In the genomic region with DNA sequence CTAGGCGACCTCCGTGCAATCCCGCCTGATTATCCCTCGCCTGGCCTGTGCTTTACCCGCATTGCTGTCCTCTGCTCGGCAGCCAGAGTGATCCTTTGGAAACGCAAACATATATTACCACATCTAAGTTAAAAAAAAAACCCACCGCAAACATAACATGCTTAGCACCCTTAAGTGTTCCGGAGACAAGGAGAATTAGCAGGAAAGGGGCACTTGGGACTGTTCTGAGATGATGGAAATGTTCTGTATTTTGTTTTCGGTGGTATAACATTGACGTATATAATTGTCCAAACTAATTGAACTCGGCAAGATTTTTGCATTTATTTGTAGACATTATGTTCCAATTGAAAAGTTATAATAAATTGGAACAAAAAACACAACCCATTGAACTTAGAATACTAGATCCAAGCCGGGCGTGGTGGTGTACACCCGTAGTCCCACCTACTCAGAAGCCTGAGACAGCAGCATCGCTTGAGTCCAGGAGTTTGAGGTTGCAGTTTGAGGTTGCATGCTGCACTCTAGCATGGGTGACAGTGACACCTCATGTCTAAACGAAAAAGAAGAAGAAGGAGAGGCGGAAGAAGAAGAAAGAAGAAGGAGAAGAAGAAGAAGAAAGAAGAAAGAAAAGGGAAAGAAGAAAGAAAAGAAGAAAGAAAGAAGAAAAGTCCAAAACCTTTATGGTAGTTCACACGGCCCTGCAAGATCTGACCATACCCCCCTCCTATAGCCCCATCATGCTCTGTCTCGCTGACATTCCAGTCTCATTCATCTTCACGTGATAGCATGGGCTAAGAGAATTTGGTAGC, we compare ENCODE assay signal across 8 cellular contexts. TPM values are rescaled to one million over a fixed set of nuclear protein-coding genes. Genes with fewer than 3 reads are reported as not detected.
DNase-seq lines count a peak whose midpoint lies in the region; ATAC-seq, FAIRE-seq and TF ChIP-seq lines count a peak whose summit lies in the region.

No MANE protein-coding gene starts in this region.

- no peak for TF ChIP-seq CTCF in activated B cell treated with CpG ODN at 0.5 μM for 24 hours (IDR thresholded peaks at IDR 0.05)
- TF ChIP-seq CTCF in keratinocyte (optimal IDR thresholded peaks at IDR 0.05 in 1 of 3, IDR thresholded peaks at IDR 0.05 in 1 of 3, conservative IDR thresholded peaks at IDR 0.05 in 1 of 3; ENCODE audit: extremely low read depth in 1 of 3, insufficient read depth in 2 of 3, low read length in 3 of 3) = no peak
- no peak for TF ChIP-seq CTCF in tibial artery (IDR thresholded peaks at IDR 0.05)

- POLR2A ChIA-PET in activated B cell treated with CpG ODN at 0.5 μM for 24 hours (lab: Charles Lee) = interaction anchor here (1.0 to 2.4 kb wide), 7 partner anchors 45 to 244 kb away, joined by 3 to 20 read pairs (median 10); partner anchors contain the start of genes ACO2, DESI1, PHF5A and PMM1

- H3K4me1 ChIP-seq in keratinocyte (ENCODE audit: control insufficient read depth, extremely low read depth, insufficient read depth, low read length) = peaks cover 9% of the 10 kb centered on the region
- H3K4me1 ChIP-seq in tibial artery = peaks cover 0 to 35% (median 20%) of the 10 kb centered on the region in 4 donors

- no peak overlapping the region for H3K27ac ChIP-seq in keratinocyte (ENCODE audit: control insufficient read depth, insufficient read depth, low read length)
- H3K27ac ChIP-seq in tibial artery = peak overlapping the region; percentile 90 to 95

- H3K4me2 ChIP-seq in keratinocyte (ENCODE audit: control insufficient read depth, extremely low read depth, insufficient read depth, low read depth, low read length) = peak overlapping the region; percentile 95

- peak overlapping the region; percentile 99 for H3K27ac Mint-ChIP-seq in activated naive CD4-positive, alpha-beta T cell treated with anti-CD3 and anti-CD28 coated beads, Interleukin-2, amount 50 U/mL, for 24 hours
- H3K27ac Mint-ChIP-seq in activated B cell treated with CpG ODN at 0.5 μM for 24 hours = peak overlapping the region; percentile 86

- no peaks in the 10 kb centered on the region for H3K9me3 Mint-ChIP-seq in activated naive CD4-positive, alpha-beta T cell treated with anti-CD3 and anti-CD28 coated beads, Interleukin-2, amount 50 U/mL, for 24 hours
- no peaks in the 10 kb centered on the region for H3K9me3 Mint-ChIP-seq in activated B cell treated with CpG ODN at 0.5 μM for 24 hours

- H3K4me3 ChIP-seq in keratinocyte (ENCODE audit: control insufficient read depth in 2 of 3, extremely low read depth in 1 of 3, insufficient read depth in 2 of 3, low read depth in 1 of 3, low read length in 3 of 3) = peak overlapping the region; percentile 58 to 91 (median 65)
- peak overlapping the region; percentile 81 to 95 for H3K4me3 ChIP-seq in tibial artery

- peaks cover 4% of the 10 kb centered on the region for H4K20me1 ChIP-seq in keratinocyte (ENCODE audit: control insufficient read depth, extremely low read depth, insufficient read depth, low read length)

- H3K4me3 Mint-ChIP-seq in activated naive CD4-positive, alpha-beta T cell treated with anti-CD3 and anti-CD28 coated beads, Interleukin-2, amount 50 U/mL, for 24 hours = peak overlapping the region; percentile 95
- H3K4me3 Mint-ChIP-seq in activated B cell treated with CpG ODN at 0.5 μM for 24 hours = peak overlapping the region; percentile 96

- no peak for DNase-seq in activated naive CD4-positive, alpha-beta T cell (lab: John Stamatoyannopoulos, UW)
- DNase-seq in activated B cell treated with CpG ODN at 0.5 μM for 24 hours (no peak), keratinocyte (ENCODE audit: low read depth, low spot score) (no peak), tibial artery (no peak)
- DNase-seq in activated effector memory CD4-positive, alpha-beta T cell treated with anti-CD3 and anti-CD28 coated beads, Interleukin-2, amount 50 U/mL, for 16 hours = no peak

- H3K36me3 Mint-ChIP-seq in activated naive CD4-positive, alpha-beta T cell treated with anti-CD3 and anti-CD28 coated beads, Interleukin-2, amount 50 U/mL, for 24 hours = peaks cover 7% of the 10 kb centered on the region
- peaks cover 10% of the 10 kb centered on the region for H3K36me3 Mint-ChIP-seq in activated B cell treated with CpG ODN at 0.5 μM for 24 hours (ENCODE audit: low read depth)

- dilution Hi-C loops in keratinocyte (cut with MboI; ENCODE audit: extremely low pct_ligation_motif_present, low sequenced_read_pairs) = no loop called here

- H3K9me1 ChIP-seq in keratinocyte (ENCODE audit: control insufficient read depth, extremely low read depth, insufficient read depth, low read length) = peaks cover 2% of the 10 kb centered on the region

- no peak for FAIRE-seq in keratinocyte (lab: Jason Lieb, UNC)

- H3K27me3 ChIP-seq in keratinocyte (ENCODE audit: control insufficient read depth, extremely low read depth, insufficient read depth, low read length) (no peaks in the 10 kb centered on the region), tibial artery (no peaks in the 10 kb centered on the region)

- H3K9ac ChIP-seq in keratinocyte (ENCODE audit: control insufficient read depth, extremely low read depth, insufficient read depth, low read length) = peak overlapping the region; percentile 93

- H3K4me1 Mint-ChIP-seq in activated naive CD4-positive, alpha-beta T cell treated with anti-CD3 and anti-CD28 coated beads, Interleukin-2, amount 50 U/mL, for 24 hours = peaks cover 39% of the 10 kb centered on the region
- peaks cover 43% of the 10 kb centered on the region for H3K4me1 Mint-ChIP-seq in activated B cell treated with CpG ODN at 0.5 μM for 24 hours

- intact Hi-C loops in activated B cell treated with CpG ODN at 0.5 μM for 24 hours (cut with micrococcal nuclease) (loop anchor here (1.0 to 5.0 kb wide), 6 partner anchors 45 to 397 kb away; partner anchors contain the start of genes ACO2, DESI1, RANGAP1 and TEF), tibial artery (cut with DNase I; ENCODE audit: low total_unique reads) (loop anchor here (5.0 kb wide), 1 partner anchor 77 kb away; the partner anchor contains the start of genes DESI1 and XRCC6)

- peak overlapping the region; percentile 86 for H2AFZ ChIP-seq in keratinocyte (ENCODE audit: control insufficient read depth, low read length)

- ATAC-seq in activated B cell treated with CpG ODN at 0.5 μM for 24 hours (ENCODE audit: low read depth) (no peak), GM21717 (IDR thresholded peaks at IDR 0.05; ENCODE audit: unreplicated experiment) (no peak), HG02840 (IDR thresholded peaks at IDR 0.05; ENCODE audit: low FRiP score, unreplicated experiment) (no peak)

- H3K9me3 ChIP-seq in keratinocyte (ENCODE audit: control insufficient read depth, low read depth, low read length) (no peaks in the 10 kb centered on the region), tibial artery (no peaks in the 10 kb centered on the region)

- CTCF ChIA-PET in activated B cell treated with CpG ODN at 0.5 μM for 24 hours (lab: Charles Lee) = no interaction called here

- peaks cover 4 to 9% of the 10 kb centered on the region in 2 experiments for H3K36me3 ChIP-seq in keratinocyte (ENCODE audit: control insufficient read depth in 2 of 2, extremely low read depth in 1 of 2, insufficient read depth in 2 of 2, low read length in 2 of 2)
- peaks cover 0 to 9% (median 6%) of the 10 kb centered on the region in 3 donors for H3K36me3 ChIP-seq in tibial artery

- H3K79me2 ChIP-seq in keratinocyte (ENCODE audit: control insufficient read depth, insufficient read depth, low read length) = peaks cover 42% of the 10 kb centered on the region

- no peaks in the 10 kb centered on the region for H3K27me3 Mint-ChIP-seq in activated naive CD4-positive, alpha-beta T cell treated with anti-CD3 and anti-CD28 coated beads, Interleukin-2, amount 50 U/mL, for 24 hours
- H3K27me3 Mint-ChIP-seq in activated B cell treated with CpG ODN at 0.5 μM for 24 hours = no peaks in the 10 kb centered on the region

RNA-seq across cellular contexts. Expression of gene POLR3H, which starts 0.6 kb away (rescaled TPM):
- total RNA-seq in activated B cell treated with CpG ODN at 0.5 μM for 24 hours = 39.0 and 43.9 TPM in 2 replicates
- polyA plus RNA-seq in keratinocyte = 41.4 to 63.0 TPM (median 44.7 TPM) in 3 replicates
- polyA plus RNA-seq in keratinocyte (2011; ENCODE audit: low read depth) = 12.3 TPM
- polyA plus RNA-seq in keratinocyte (2011; cell fraction: cytosol; rRNA removed) = 52.9 and 63.3 TPM in 2 replicates
- polyA plus RNA-seq in keratinocyte (2011; cell fraction: nucleus; rRNA removed) = 33.7 and 39.6 TPM in 2 replicates
- polyA plus RNA-seq in keratinocyte (2012; ENCODE audit: low replicate concordance) = 18.2 and 59.6 TPM in 2 replicates
- 48.6 to 76.9 TPM (median 57.6 TPM) in 3 replicates for polyA minus RNA-seq in keratinocyte
- polyA minus RNA-seq in keratinocyte (2011; cell fraction: cytosol; rRNA and poly(A)+ RNA removed) = 22.8 TPM
- 11.1 and 16.3 TPM in 2 replicates for polyA minus RNA-seq in keratinocyte (2011; cell fraction: nucleus; rRNA and poly(A)+ RNA removed)

RNA-seq across cellular contexts. Expression of gene CSDC2, which starts 15.9 kb away (rescaled TPM):
- not detected in 2 replicates for total RNA-seq in activated B cell treated with CpG ODN at 0.5 μM for 24 hours
- not detected in 3 replicates for polyA plus RNA-seq in keratinocyte
- polyA plus RNA-seq in keratinocyte (2011; ENCODE audit: low read depth) = not detected
- not detected in 2 replicates for polyA plus RNA-seq in keratinocyte (2011; cell fraction: cytosol; rRNA removed)
- not detected in 2 replicates for polyA plus RNA-seq in keratinocyte (2011; cell fraction: nucleus; rRNA removed)
- polyA plus RNA-seq in keratinocyte (2012; ENCODE audit: low replicate concordance) = not detected in 2 replicates
- polyA minus RNA-seq in keratinocyte = not detected in 3 replicates
- not detected for polyA minus RNA-seq in keratinocyte (2011; cell fraction: cytosol; rRNA and poly(A)+ RNA removed)
- not detected in 2 replicates for polyA minus RNA-seq in keratinocyte (2011; cell fraction: nucleus; rRNA and poly(A)+ RNA removed)

RNA-seq across cellular contexts. Expression of gene PMM1, which starts 44.8 kb away (rescaled TPM):
- total RNA-seq in activated B cell treated with CpG ODN at 0.5 μM for 24 hours = 13.0 and 15.1 TPM in 2 replicates
- 39.6 to 52.2 TPM (median 47.1 TPM) in 3 replicates for polyA plus RNA-seq in keratinocyte
- polyA plus RNA-seq in keratinocyte (2011; ENCODE audit: low read depth) = 34.9 TPM
- 33.7 and 59.5 TPM in 2 replicates for polyA plus RNA-seq in keratinocyte (2011; cell fraction: cytosol; rRNA removed)
- 64.8 and 69.1 TPM in 2 replicates for polyA plus RNA-seq in keratinocyte (2011; cell fraction: nucleus; rRNA removed)
- polyA plus RNA-seq in keratinocyte (2012; ENCODE audit: low replicate concordance) = 36.8 and 39.0 TPM in 2 replicates
- polyA minus RNA-seq in keratinocyte = 18.7 to 24.5 TPM (median 21.3 TPM) in 3 replicates
- 25.7 TPM for polyA minus RNA-seq in keratinocyte (2011; cell fraction: cytosol; rRNA and poly(A)+ RNA removed)
- 12.1 and 12.5 TPM in 2 replicates for polyA minus RNA-seq in keratinocyte (2011; cell fraction: nucleus; rRNA and poly(A)+ RNA removed)
